Comparison of ENCODE assay signal across 8 cellular contexts in the genomic region with DNA sequence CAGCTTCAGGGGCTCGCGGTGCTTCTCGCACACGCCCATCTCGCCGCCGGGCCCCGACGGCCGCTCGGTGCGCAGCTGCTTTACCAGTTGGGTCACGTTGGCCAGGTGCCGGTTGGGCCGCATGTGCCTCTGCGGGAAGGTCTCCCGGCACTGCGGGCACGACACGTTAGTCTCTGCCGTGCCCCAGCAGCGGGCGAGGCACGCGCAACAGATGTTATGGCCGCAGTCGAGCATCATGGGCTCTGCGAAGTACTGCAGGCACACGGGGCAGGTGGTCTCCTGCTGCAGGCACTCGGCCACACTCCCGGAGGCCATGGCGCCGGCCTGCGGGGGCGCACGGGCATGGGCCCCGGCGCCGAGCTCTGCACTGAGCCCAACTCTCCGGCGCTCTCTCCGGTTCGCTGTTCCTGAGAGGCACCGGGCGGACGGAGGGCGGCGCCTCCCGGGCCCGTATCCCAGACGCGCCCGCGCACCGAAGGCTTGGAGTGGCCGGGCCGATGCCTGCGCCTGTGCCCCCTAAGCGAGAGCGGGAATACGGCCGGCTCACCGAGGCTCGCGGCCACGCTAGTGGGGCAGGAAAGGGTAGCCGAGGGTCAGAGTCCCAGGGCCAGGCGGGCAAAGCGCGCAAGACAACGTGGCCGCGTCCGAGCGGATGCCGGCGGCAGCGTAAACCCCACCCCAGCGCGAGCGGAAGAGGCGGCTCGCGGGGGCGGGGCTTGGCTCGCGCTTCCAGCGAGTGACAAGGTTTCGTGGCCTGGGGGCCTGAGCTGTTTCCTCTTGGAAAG. TPM values are rescaled to one million over a fixed set of nuclear protein-coding genes. Genes with fewer than 3 reads are reported as not detected.
A peak's percentile ranks its signal among the peaks of the same experiment; 100 is the strongest.
DNase-seq lines count a peak whose midpoint lies in the region; ATAC-seq, FAIRE-seq and TF ChIP-seq lines count a peak whose summit lies in the region.

A gene with protein sequence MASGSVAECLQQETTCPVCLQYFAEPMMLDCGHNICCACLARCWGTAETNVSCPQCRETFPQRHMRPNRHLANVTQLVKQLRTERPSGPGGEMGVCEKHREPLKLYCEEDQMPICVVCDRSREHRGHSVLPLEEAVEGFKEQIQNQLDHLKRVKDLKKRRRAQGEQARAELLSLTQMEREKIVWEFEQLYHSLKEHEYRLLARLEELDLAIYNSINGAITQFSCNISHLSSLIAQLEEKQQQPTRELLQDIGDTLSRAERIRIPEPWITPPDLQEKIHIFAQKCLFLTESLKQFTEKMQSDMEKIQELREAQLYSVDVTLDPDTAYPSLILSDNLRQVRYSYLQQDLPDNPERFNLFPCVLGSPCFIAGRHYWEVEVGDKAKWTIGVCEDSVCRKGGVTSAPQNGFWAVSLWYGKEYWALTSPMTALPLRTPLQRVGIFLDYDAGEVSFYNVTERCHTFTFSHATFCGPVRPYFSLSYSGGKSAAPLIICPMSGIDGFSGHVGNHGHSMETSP (minus strand): TSS at position 668 of the 785 bp plus-strand sequence. CDS start 353 bp downstream, at position 315.

- no peaks in the 10 kb centered on the region for H3K9me3 ChIP-seq in right atrium auricular region
- H3K9me3 ChIP-seq in vagina = no peaks in the 10 kb centered on the region

- H3K9me3 Mint-ChIP-seq in T-helper 1 cell treated with Interleukin-12 subunit alpha and Interleukin-12 subunit beta and Interleukin-4 antibody, amounts not matched to agents 30 μg/mL and 1 μg/mL, for 36 hours = no peaks in the 10 kb centered on the region

- DNase-seq in GM12892 (ENCODE audit: insufficient read length) = peak; percentile 80
- peak; percentile 77 for DNase-seq in NCI-H1092 treated with DMSO at 0.1 percent for 48 hours (lab: John Stamatoyannopoulos, UW)
- DNase-seq in right atrium auricular region (ENCODE audit: low spot score) = peak; percentile 90
- DNase-seq in pulmonary artery endothelial cell (ENCODE audit: low read depth, low spot score) = peak; percentile 50
- DNase-seq in vagina (ENCODE audit: extremely low spot score in 2 of 2) = peak in 1 of 2 donors; percentile 89

- peak; percentile 53 for FAIRE-seq in GM12892 (lab: Jason Lieb, UNC)

- no peaks in the 10 kb centered on the region for H3K27me3 Mint-ChIP-seq in T-helper 1 cell treated with Interleukin-12 subunit alpha and Interleukin-12 subunit beta and Interleukin-4 antibody, amounts not matched to agents 30 μg/mL and 1 μg/mL, for 36 hours (ENCODE audit: low read depth)

- peaks cover 31% of the 10 kb centered on the region for H3K4me1 Mint-ChIP-seq in T-helper 1 cell treated with Interleukin-12 subunit alpha and Interleukin-12 subunit beta and Interleukin-4 antibody, amounts not matched to agents 30 μg/mL and 1 μg/mL, for 36 hours (ENCODE audit: low read depth)

- H3K4me3 Mint-ChIP-seq in T-helper 1 cell treated with Interleukin-12 subunit alpha and Interleukin-12 subunit beta and Interleukin-4 antibody, amounts not matched to agents 30 μg/mL and 1 μg/mL, for 36 hours = peak within 1 kb of the TSS; percentile 93

- H3K4me1 ChIP-seq in right atrium auricular region (peaks cover 0 to 20% of the 10 kb centered on the region in 2 donors), vagina (peaks cover 41% of the 10 kb centered on the region)

- H3K27me3 ChIP-seq in right atrium auricular region (no peaks in the 10 kb centered on the region), vagina (no peaks in the 10 kb centered on the region)

- TF ChIP-seq CTCF in right atrium auricular region (IDR thresholded peaks at IDR 0.05) = peak in 1 of 2 donors; percentile 25
- no peak for TF ChIP-seq CTCF in vagina (IDR thresholded peaks at IDR 0.05)

- intact Hi-C loops in vagina (cut with DNase I) = no loop called here

- H3K36me3 ChIP-seq in right atrium auricular region = peaks cover 33% of the 10 kb centered on the region
- H3K36me3 ChIP-seq in vagina = peaks cover 0 to 19% of the 10 kb centered on the region in 2 donors

- peak within 1 kb of the TSS; percentile 81 for H3K27ac ChIP-seq in angular gyrus (ENCODE audit: low read depth, low read length)
- H3K27ac ChIP-seq in right atrium auricular region = peak within 1 kb of the TSS; percentile 92 to 96
- H3K27ac ChIP-seq in vagina = peak within 1 kb of the TSS; percentile 87

- ATAC-seq in HG02610 (IDR thresholded peaks at IDR 0.05; ENCODE audit: unreplicated experiment) = peak; percentile 91

- peak; percentile 93 for TF ChIP-seq POLR2A in GM12892 (IDR thresholded peaks at IDR 0.05; ENCODE audit: low read depth, low read length)
- peak in 1 of 2 donors; percentile 87 for TF ChIP-seq POLR2A in vagina (IDR thresholded peaks at IDR 0.05)

- peaks cover 33% of the 10 kb centered on the region for H3K36me3 Mint-ChIP-seq in T-helper 1 cell treated with Interleukin-12 subunit alpha and Interleukin-12 subunit beta and Interleukin-4 antibody, amounts not matched to agents 30 μg/mL and 1 μg/mL, for 36 hours (ENCODE audit: low read depth)

- H3K27ac Mint-ChIP-seq in T-helper 1 cell treated with Interleukin-12 subunit alpha and Interleukin-12 subunit beta and Interleukin-4 antibody, amounts not matched to agents 30 μg/mL and 1 μg/mL, for 36 hours = peak within 1 kb of the TSS; percentile 92

- peak within 1 kb of the TSS; percentile 80 to 85 for H3K4me3 ChIP-seq in right atrium auricular region
- peak within 1 kb of the TSS; percentile 54 to 79 for H3K4me3 ChIP-seq in vagina

RNA-seq across cellular contexts. Expression of the gene that starts here (rescaled TPM):
- 33.3 TPM for polyA plus RNA-seq in GM12892 (2012; ENCODE audit: missing spikeins)
- total RNA-seq in right atrium auricular region = 10 to 100 TPM; 22.3 to 28.5 TPM
- 54.3 and 64.5 TPM in 2 replicates for total RNA-seq in pulmonary artery endothelial cell
- total RNA-seq in vagina = 58.4 TPM
